4 cellular contexts compared by ENCODE assay signal in genomic region chr17:41055130-41055529, GRCh38. TPM values are rescaled to one million over a fixed set of nuclear protein-coding genes. Genes with fewer than 3 reads are reported as not detected.
"Had no signal": no experiment of that assay in that cellular context is flagged by ENCODE, and none has a peak within 500 bp of the region (broad histone marks: within the 10 kb centered on the region; RNA-seq: fewer than 3 reads in every experiment).

TSS of gene KRTAP2-2 (minus strand) at chr17:41055230. CDS start at chr17:41055211, 19 bp downstream.

RNA-seq across cellular contexts. Expression of gene KRTAP2-2, which starts in this region (rescaled TPM):
- total RNA-seq: LHCN-M2, M059J, MCF 10A, NCI-H460 had no signal
